15 cellular contexts compared by ENCODE assay signal in genomic region chr14:60760648-60761364, GRCh38. TPM values are rescaled to one million over a fixed set of nuclear protein-coding genes. Genes with fewer than 3 reads are reported as not detected.
DNase-seq lines count a peak whose midpoint lies in the region; ATAC-seq, FAIRE-seq and TF ChIP-seq lines count a peak whose summit lies in the region.
"Had no signal": no experiment of that assay in that cellular context is flagged by ENCODE, and none has a peak within 500 bp of the region (broad histone marks: within the 10 kb centered on the region; RNA-seq: fewer than 3 reads in every experiment).

No MANE protein-coding gene starts in this region.

- no peak for ATAC-seq in GM19397 (IDR thresholded peaks at IDR 0.05; ENCODE audit: unreplicated experiment)
- ATAC-seq: activated T-helper 17 cell treated with anti-CD3 and anti-CD28 coated beads, Interleukin-2, amount 50 U/mL, for 72 hours; sciatic nerve had no signal

- no peaks in the 10 kb centered on the region for H3K9me3 Mint-ChIP-seq in MCF 10A (ENCODE audit: unreplicated experiment)
- H3K9me3 Mint-ChIP-seq in neural progenitor cell = no peaks in the 10 kb centered on the region
- H3K9me3 Mint-ChIP-seq: activated CD4-positive, alpha-beta T cell treated with anti-CD3 and anti-CD28 coated beads, Interleukin-2, amount 10 ng/mL, durations not matched to agents 24 days and 14 days; activated T-helper 17 cell treated with anti-CD3 and anti-CD28 coated beads, Interleukin-2, amount 50 U/mL, for 72 hours had no signal

- TF ChIP-seq POLR2A in breast epithelium (IDR thresholded peaks at IDR 0.05) (no peak), GM12891 (IDR thresholded peaks at IDR 0.05; ENCODE audit: low read depth, low read length) (no peak)

- peak; percentile 66 for DNase-seq in MCF 10A (ENCODE audit: unreplicated experiment)
- DNase-seq in breast epithelium (ENCODE audit: low spot score in 2 of 2) = no peak
- peak; percentile 85 for DNase-seq in NCI-H345 (lab: John Stamatoyannopoulos, UW)
- DNase-seq in hepatocyte (ENCODE audit: low spot score) = peak; percentile 14
- DNase-seq in GM12891 (ENCODE audit: insufficient read length, low spot score) = no peak
- no peak for DNase-seq in neural progenitor cell (ENCODE audit: low spot score)
- DNase-seq in activated CD4-positive, alpha-beta T cell treated with anti-CD3 and anti-CD28 coated beads for 1 hour = no peak
- DNase-seq: activated CD4-positive, alpha-beta T cell treated with anti-CD3 and anti-CD28 coated beads, Interleukin-2, amount 10 ng/mL, durations not matched to agents 24 days and 14 days; brain microvascular endothelial cell; hippocampal formation; NCI-H2227 treated with DMSO at 0.1 percent for 48 hours; SK-N-SH had no signal

- intact Hi-C loops in MCF 10A (cut with micrococcal nuclease) (no loop called here), breast epithelium (cut with DNase I; ENCODE audit: low total_unique reads) (no loop called here)

- POLR2A ChIA-PET in MCF 10A (lab: Yijun Ruan, JAX) = interaction anchor here (0.7 to 3.6 kb wide), 8 partner anchors 15 to 220 kb away, joined by 3 to 21 read pairs (median 6); partner anchors contain the start of genes MNAT1, SIX4, SLC38A6 and TRMT5

- H3K4me2 ChIP-seq in hepatocyte (peak overlapping the region; percentile 32), neural progenitor cell (no peak overlapping the region)
- H3K4me2 ChIP-seq: SK-N-SH had no signal

- BruUV-seq in MCF 10A (replicated peaks; lab: Mats Ljungman, UMichigan) = no TSS peak

- H4K20me1 ChIP-seq in hepatocyte (ENCODE audit: insufficient read depth, poor library complexity, severe bottlenecking) = peaks cover 5% of the 10 kb centered on the region
- H4K20me1 ChIP-seq in neural progenitor cell (ENCODE audit: low read depth) = peaks cover 64% of the 10 kb centered on the region

- H3K27me3 ChIP-seq in breast epithelium (no peaks in the 10 kb centered on the region), hepatocyte (no peaks in the 10 kb centered on the region), neural progenitor cell (no peaks in the 10 kb centered on the region)
- H3K27me3 ChIP-seq: brain microvascular endothelial cell had no signal

- H3K9ac ChIP-seq in neural progenitor cell = no peak overlapping the region
- H3K9ac ChIP-seq: SK-N-SH had no signal

- H3K27ac Mint-ChIP-seq in MCF 10A (ENCODE audit: low read depth, unreplicated experiment) (peak overlapping the region; percentile 81), neural progenitor cell (no peak overlapping the region)
- H3K27ac Mint-ChIP-seq: activated CD4-positive, alpha-beta T cell treated with anti-CD3 and anti-CD28 coated beads, Interleukin-2, amount 10 ng/mL, durations not matched to agents 24 days and 14 days; activated T-helper 17 cell treated with anti-CD3 and anti-CD28 coated beads, Interleukin-2, amount 50 U/mL, for 72 hours had no signal

- H2AFZ ChIP-seq in hepatocyte = no peak overlapping the region
- no peak overlapping the region for H2AFZ ChIP-seq in neural progenitor cell (replicated peaks)

- H3F3A ChIP-seq in neural progenitor cell (ENCODE audit: low read depth) = no peaks in the 10 kb centered on the region

- H3K36me3 ChIP-seq in breast epithelium = no peaks in the 10 kb centered on the region
- no peaks in the 10 kb centered on the region for H3K36me3 ChIP-seq in hepatocyte (replicated peaks; ENCODE audit: insufficient read depth, low read depth)
- no peaks in the 10 kb centered on the region for H3K36me3 ChIP-seq in neural progenitor cell
- H3K36me3 ChIP-seq: brain microvascular endothelial cell had no signal

- peaks cover 72% of the 10 kb centered on the region for H3K79me2 ChIP-seq in hepatocyte
- H3K79me2 ChIP-seq in neural progenitor cell (ENCODE audit: low read depth) = peaks cover 95% of the 10 kb centered on the region

- no peak overlapping the region for H3K27ac ChIP-seq in breast epithelium
- peak overlapping the region; percentile 5 for H3K27ac ChIP-seq in hepatocyte
- no peak overlapping the region for H3K27ac ChIP-seq in neural progenitor cell
- H3K27ac ChIP-seq: brain microvascular endothelial cell had no signal

- H3K4me1 Mint-ChIP-seq in MCF 10A (ENCODE audit: insufficient read depth, unreplicated experiment) (peaks cover 46% of the 10 kb centered on the region), neural progenitor cell (peaks cover 7% of the 10 kb centered on the region)

- CTCF ChIA-PET in MCF 10A (lab: Yijun Ruan, JAX) = no interaction called here

- H3K36me3 Mint-ChIP-seq in MCF 10A (ENCODE audit: insufficient read depth, unreplicated experiment) = no peaks in the 10 kb centered on the region
- H3K36me3 Mint-ChIP-seq in neural progenitor cell = no peaks in the 10 kb centered on the region

- WGBS in hepatocyte (ENCODE audit: low lambda C conversion rate, missing lambda C conversion rate) = 65% methylated on average over 3 of the region's 3 CpGs

- FAIRE-seq in GM12891 (lab: Jason Lieb, UNC) = no peak

- H3K9me2 ChIP-seq in hepatocyte (replicated peaks; ENCODE audit: insufficient read depth) = no peaks in the 10 kb centered on the region
- H3K9me2 ChIP-seq: SK-N-SH had no signal

- H3K9me3 ChIP-seq in breast epithelium = no peaks in the 10 kb centered on the region
- H3K9me3 ChIP-seq in hepatocyte (ENCODE audit: low read depth) = no peaks in the 10 kb centered on the region
- no peaks in the 10 kb centered on the region for H3K9me3 ChIP-seq in neural progenitor cell (ENCODE audit: low read depth)
- H3K9me3 ChIP-seq: SK-N-SH had no signal

- H3K4me3 ChIP-seq in breast epithelium = no peak overlapping the region
- no peak overlapping the region for H3K4me3 ChIP-seq in hepatocyte
- H3K4me3 ChIP-seq in neural progenitor cell = no peak overlapping the region

- no peak for TF ChIP-seq CTCF in MCF 10A (IDR thresholded peaks at IDR 0.05; ENCODE audit: unreplicated experiment)
- no peak for TF ChIP-seq CTCF in breast epithelium (IDR thresholded peaks at IDR 0.05)
- no peak for TF ChIP-seq CTCF in hepatocyte (IDR thresholded peaks at IDR 0.05; ENCODE audit: poor library complexity)
- TF ChIP-seq CTCF in neural progenitor cell (IDR thresholded peaks at IDR 0.05) = no peak

- H3K27me3 Mint-ChIP-seq in MCF 10A (ENCODE audit: insufficient read depth, unreplicated experiment) = no peaks in the 10 kb centered on the region
- no peaks in the 10 kb centered on the region for H3K27me3 Mint-ChIP-seq in neural progenitor cell (ENCODE audit: insufficient read depth, low read depth)
- H3K27me3 Mint-ChIP-seq: activated T-helper 17 cell treated with anti-CD3 and anti-CD28 coated beads, Interleukin-2, amount 50 U/mL, for 72 hours had no signal

- H3K4me3 Mint-ChIP-seq in MCF 10A (ENCODE audit: unreplicated experiment) (no peak overlapping the region), neural progenitor cell (no peak overlapping the region)
- H3K4me3 Mint-ChIP-seq: activated CD4-positive, alpha-beta T cell treated with anti-CD3 and anti-CD28 coated beads, Interleukin-2, amount 10 ng/mL, durations not matched to agents 24 days and 14 days; activated T-helper 17 cell treated with anti-CD3 and anti-CD28 coated beads, Interleukin-2, amount 50 U/mL, for 72 hours had no signal

- no peaks in the 10 kb centered on the region for H3K4me1 ChIP-seq in breast epithelium
- peaks cover 16% of the 10 kb centered on the region for H3K4me1 ChIP-seq in hepatocyte (ENCODE audit: insufficient read depth)
- peaks cover 13% of the 10 kb centered on the region for H3K4me1 ChIP-seq in neural progenitor cell

TF ChIP-seq in GM12891, 5 proteins besides CTCF, POLR2A, EP300 and RAD21:
- TF ChIP-seq POU2F2 (IDR thresholded peaks at IDR 0.05; ENCODE audit: low read depth, low read length) (no peak), PAX5 (IDR thresholded peaks at IDR 0.05; ENCODE audit: insufficient read depth, low read length, severe bottlenecking) (no peak), TAF1 (IDR thresholded peaks at IDR 0.05; ENCODE audit: low read depth, low read length) (no peak), SPI1 (IDR thresholded peaks at IDR 0.05; ENCODE audit: low read depth, low read length) (no peak), POLR2AphosphoS5 (IDR thresholded peaks at IDR 0.05; ENCODE audit: low read depth, low read length) (no peak)

RNA-seq across cellular contexts. Expression of gene MNAT1, which starts 26.2 kb away (rescaled TPM):
- total RNA-seq in MCF 10A (2022) (45.2 and 57.5 TPM in 2 replicates), breast epithelium (10 to 100 TPM; 30.6 to 70.4 (median 50.8) TPM), hepatocyte (39.9 and 60.9 TPM in 2 replicates), neural progenitor cell (ENCODE audit: low replicate concordance) (64.0 and 114 TPM in 2 replicates)
- 30.0 and 34.4 TPM in 2 replicates for polyA plus RNA-seq in hepatocyte
- polyA plus RNA-seq in GM12891 (2012; ENCODE audit: low read depth, missing spikeins) = 31.9 TPM

RNA-seq across cellular contexts. Expression of gene SIX4, which starts 36.7 kb away (rescaled TPM):
- total RNA-seq in MCF 10A (2022) (12.9 and 13.6 TPM in 2 replicates), breast epithelium (10 to 100 TPM in 1 of 3 donors, 1 to 10 TPM in 2; 2.6 to 16.7 (median 5.2) TPM), hepatocyte (6.7 and 7.0 TPM in 2 replicates), neural progenitor cell (ENCODE audit: low replicate concordance) (28.8 and 32.9 TPM in 2 replicates)
- polyA plus RNA-seq in hepatocyte = 1.1 and 1.7 TPM in 2 replicates
- 0.10 TPM for polyA plus RNA-seq in GM12891 (2012; ENCODE audit: low read depth, missing spikeins)

Comparison
In these comparisons a context has a peak if more than half of its experiments do, and no peak if none do; other contexts are left out.
1. DNase-seq: peak in MCF 10A (single experiment), NCI-H345 (single experiment) and hepatocyte (single experiment); none in breast epithelium (0 of 2), GM12891 (single experiment), neural progenitor cell (single experiment) and activated CD4-positive, alpha-beta T cell treated with anti-CD3 and anti-CD28 coated beads for 1 hour (single experiment).